In the genomic region with DNA sequence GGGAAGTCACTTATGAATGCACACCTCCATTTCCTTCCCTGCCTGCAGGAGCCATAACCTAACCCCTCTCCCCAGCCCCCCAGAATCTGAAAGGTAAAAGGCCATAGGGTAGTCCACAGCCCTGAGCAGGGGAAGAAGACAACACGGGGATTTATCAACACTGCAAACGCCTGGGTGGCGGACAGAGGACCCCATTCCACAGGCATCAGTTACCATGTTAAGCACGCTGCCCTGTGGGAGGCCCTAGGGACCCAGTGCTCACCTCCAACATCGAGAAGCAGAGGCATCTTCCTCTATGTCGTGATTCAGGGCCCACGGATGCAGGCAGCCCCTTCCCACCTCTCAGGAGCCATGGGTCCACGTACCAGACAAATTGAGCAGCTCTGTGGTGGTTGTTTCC, we compare ENCODE assay signal across 31 cellular contexts.
"Had no signal": no experiment of that assay in that cellular context is flagged by ENCODE, and none has a peak within 500 bp of the region (broad histone marks: within the 10 kb centered on the region; RNA-seq: fewer than 3 reads in every experiment).

No MANE protein-coding gene starts in this region.

- H3K9me3 ChIP-seq: neutrophil, ovary, psoas muscle, right lobe of liver, sigmoid colon, suprapubic skin, testis, transverse colon, upper lobe of right lung, uterus had no signal

- H3K36me3 ChIP-seq: neutrophil, ovary, right lobe of liver, sigmoid colon, suprapubic skin, tibial artery, transverse colon, upper lobe of right lung, uterus had no signal

- H3K4me3 ChIP-seq: ovary, psoas muscle, right lobe of liver, sigmoid colon, suprapubic skin, testis, tibial artery, transverse colon, upper lobe of right lung, uterus had no signal

- H3K36me3 Mint-ChIP-seq: naive B cell; naive thymus-derived CD8-positive, alpha-beta T cell; natural killer cell treated with Interleukin-12 subunit alpha and Interleukin-12 subunit beta and Interleukin-15 and Interleukin-18, amount 100 ng/mL, for 72 hours; stimulated activated effector memory CD8-positive, alpha-beta T cell treated with anti-CD3 and anti-CD28 coated beads, Interleukin-12 subunit alpha, Interleukin-12 subunit beta, amount 100 ng/mL, for 72 hours; stimulated activated naive B cell treated with anti-CD40 and anti-IgM and Interleukin-4, amounts not matched to agents 10 μg/mL and 1 μg/mL and 100 μg/mL, for 72 hours had no signal

- H3K9me3 Mint-ChIP-seq: natural killer cell treated with Interleukin-12 subunit alpha and Interleukin-12 subunit beta and Interleukin-15 and Interleukin-18, amount 100 ng/mL, for 72 hours; stimulated activated effector memory CD8-positive, alpha-beta T cell treated with anti-CD3 and anti-CD28 coated beads, Interleukin-12 subunit alpha, Interleukin-12 subunit beta, amount 100 ng/mL, for 72 hours; stimulated activated naive B cell treated with anti-CD40 and anti-IgM and Interleukin-4, amounts not matched to agents 10 μg/mL and 1 μg/mL and 100 μg/mL, for 72 hours; stimulated activated naive CD8-positive, alpha-beta T cell treated with anti-CD3 and anti-CD28 coated beads, Interleukin-15, Interleukin-2, amounts not matched to agents 100 ng/mL and 50 ng/mL, for 24 hours had no signal

- H3K27ac ChIP-seq: neutrophil, ovary, parathyroid adenoma, psoas muscle, right lobe of liver, sigmoid colon, suprapubic skin, testis, tibial artery, transverse colon, upper lobe of right lung, uterus had no signal

- H3K4me1 ChIP-seq: parathyroid adenoma, psoas muscle, right lobe of liver, testis, upper lobe of right lung had no signal

- H3K4me3 Mint-ChIP-seq: naive B cell; naive thymus-derived CD8-positive, alpha-beta T cell; natural killer cell treated with Interleukin-12 subunit alpha and Interleukin-12 subunit beta and Interleukin-15 and Interleukin-18, amount 100 ng/mL, for 72 hours; nephron progenitor cell; neural crest cell; stimulated activated effector memory CD8-positive, alpha-beta T cell treated with anti-CD3 and anti-CD28 coated beads, Interleukin-12 subunit alpha, Interleukin-12 subunit beta, amount 100 ng/mL, for 72 hours; stimulated activated naive B cell treated with anti-CD40 and anti-IgM and Interleukin-4, amounts not matched to agents 10 μg/mL and 1 μg/mL and 100 μg/mL, for 72 hours; stimulated activated naive CD8-positive, alpha-beta T cell treated with anti-CD3 and anti-CD28 coated beads, Interleukin-15, Interleukin-2, amounts not matched to agents 100 ng/mL and 50 ng/mL, for 24 hours had no signal

- H3K27me3 ChIP-seq: ovary, right lobe of liver, sigmoid colon, testis, transverse colon, upper lobe of right lung, uterus had no signal

- DNase-seq: naive B cell; naive thymus-derived CD8-positive, alpha-beta T cell; nephron progenitor cell; nucleus accumbens; ovary; posterior cingulate gyrus; psoas muscle; right cardiac atrium; right lobe of liver; sigmoid colon; small intestine; stimulated activated CD4-positive, alpha-beta T cell treated with anti-CD3 and anti-CD28 coated beads, Interleukin-15, amount 100 ng/mL, for 24 hours; stimulated activated CD4-positive, alpha-beta T cell treated with anti-CD3 and anti-CD28 coated beads, Interleukin-2, amount 100 ng/mL, for 24 hours; stimulated activated CD4-positive, alpha-beta T cell treated with anti-CD3 and anti-CD28 coated beads, Interleukin-2, amount 100 ng/mL, for 48 hours; stimulated activated CD4-positive, alpha-beta T cell treated with anti-CD3 and anti-CD28 coated beads, Interleukin-4, amount 100 ng/mL, for 24 hours; stimulated activated naive B cell treated with anti-CD40 and anti-IgM and Interleukin-4, amounts not matched to agents 10 μg/mL and 1 μg/mL and 100 μg/mL, for 72 hours; stimulated activated naive CD4-positive, alpha-beta T cell treated with Interleukin-2 at 50 U/mL for 16 hours; substantia nigra; testis; tibial artery; transverse colon; upper lobe of right lung; uterus had no signal

- ATAC-seq: naive thymus-derived CD8-positive, alpha-beta T cell; natural killer cell treated with Interleukin-12 subunit alpha and Interleukin-12 subunit beta and Interleukin-15 and Interleukin-18, amount 100 ng/mL, for 72 hours; psoas muscle; right cardiac atrium; right lobe of liver; stimulated activated effector memory CD8-positive, alpha-beta T cell treated with anti-CD3 and anti-CD28 coated beads, Interleukin-12 subunit alpha, Interleukin-12 subunit beta, amount 100 ng/mL, for 72 hours; stimulated activated naive B cell treated with anti-CD40 and anti-IgM and Interleukin-4, amounts not matched to agents 10 μg/mL and 1 μg/mL and 100 μg/mL, for 72 hours; upper lobe of right lung had no signal

- H3K4me1 Mint-ChIP-seq: naive B cell; neural crest cell; stimulated activated naive B cell treated with anti-CD40 and anti-IgM and Interleukin-4, amounts not matched to agents 10 μg/mL and 1 μg/mL and 100 μg/mL, for 72 hours had no signal

- H3K27ac Mint-ChIP-seq: naive B cell; naive thymus-derived CD8-positive, alpha-beta T cell; natural killer cell treated with Interleukin-12 subunit alpha and Interleukin-12 subunit beta and Interleukin-15 and Interleukin-18, amount 100 ng/mL, for 72 hours; nephron progenitor cell; progenitor cell of endocrine pancreas; stimulated activated naive B cell treated with anti-CD40 and anti-IgM and Interleukin-4, amounts not matched to agents 10 μg/mL and 1 μg/mL and 100 μg/mL, for 72 hours; stimulated activated naive CD8-positive, alpha-beta T cell treated with anti-CD3 and anti-CD28 coated beads, Interleukin-15, Interleukin-2, amounts not matched to agents 100 ng/mL and 50 ng/mL, for 24 hours had no signal
